ENCODE assay signal across 1 cellular context in the genomic region with DNA sequence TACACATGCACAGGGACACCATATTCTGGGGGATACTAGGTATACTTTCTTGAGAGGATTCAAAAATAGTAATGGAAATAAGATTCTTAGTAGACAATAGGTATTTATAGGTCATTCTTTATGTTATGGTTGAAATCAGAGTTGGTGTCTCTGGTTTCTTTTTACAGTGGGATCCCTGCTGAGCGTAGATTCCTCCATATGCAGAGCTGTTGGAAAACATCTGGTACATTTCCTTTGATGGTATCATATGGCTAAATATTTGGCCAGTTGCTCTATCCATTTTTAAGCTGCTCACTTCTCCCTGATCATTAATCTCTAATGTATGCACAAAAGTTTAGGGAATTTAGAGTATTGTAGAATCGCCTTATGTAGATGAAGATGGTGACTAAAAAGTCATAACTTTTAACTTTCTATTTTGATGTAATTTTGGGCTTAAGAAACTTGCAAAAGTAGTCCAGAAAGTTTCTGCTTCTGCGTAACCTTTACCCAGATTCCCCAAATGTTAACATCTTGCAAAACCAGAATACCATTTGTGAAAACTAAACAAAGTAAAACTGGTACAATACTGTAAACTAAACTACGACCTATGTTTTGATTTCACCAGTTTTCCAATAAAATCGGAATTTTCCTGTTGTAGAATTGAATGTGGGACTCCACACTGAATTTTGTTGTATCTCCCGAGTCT.
A peak's percentile ranks its signal among the peaks of the same experiment; 100 is the strongest.
TF ChIP-seq lines count a peak whose summit lies in the region.

No MANE protein-coding gene starts in this region.

TF ChIP-seq in HEK293, 187 proteins besides CTCF, POLR2A, EP300 and RAD21 (continued from another document):
- TF ChIP-seq, protein P1, sequence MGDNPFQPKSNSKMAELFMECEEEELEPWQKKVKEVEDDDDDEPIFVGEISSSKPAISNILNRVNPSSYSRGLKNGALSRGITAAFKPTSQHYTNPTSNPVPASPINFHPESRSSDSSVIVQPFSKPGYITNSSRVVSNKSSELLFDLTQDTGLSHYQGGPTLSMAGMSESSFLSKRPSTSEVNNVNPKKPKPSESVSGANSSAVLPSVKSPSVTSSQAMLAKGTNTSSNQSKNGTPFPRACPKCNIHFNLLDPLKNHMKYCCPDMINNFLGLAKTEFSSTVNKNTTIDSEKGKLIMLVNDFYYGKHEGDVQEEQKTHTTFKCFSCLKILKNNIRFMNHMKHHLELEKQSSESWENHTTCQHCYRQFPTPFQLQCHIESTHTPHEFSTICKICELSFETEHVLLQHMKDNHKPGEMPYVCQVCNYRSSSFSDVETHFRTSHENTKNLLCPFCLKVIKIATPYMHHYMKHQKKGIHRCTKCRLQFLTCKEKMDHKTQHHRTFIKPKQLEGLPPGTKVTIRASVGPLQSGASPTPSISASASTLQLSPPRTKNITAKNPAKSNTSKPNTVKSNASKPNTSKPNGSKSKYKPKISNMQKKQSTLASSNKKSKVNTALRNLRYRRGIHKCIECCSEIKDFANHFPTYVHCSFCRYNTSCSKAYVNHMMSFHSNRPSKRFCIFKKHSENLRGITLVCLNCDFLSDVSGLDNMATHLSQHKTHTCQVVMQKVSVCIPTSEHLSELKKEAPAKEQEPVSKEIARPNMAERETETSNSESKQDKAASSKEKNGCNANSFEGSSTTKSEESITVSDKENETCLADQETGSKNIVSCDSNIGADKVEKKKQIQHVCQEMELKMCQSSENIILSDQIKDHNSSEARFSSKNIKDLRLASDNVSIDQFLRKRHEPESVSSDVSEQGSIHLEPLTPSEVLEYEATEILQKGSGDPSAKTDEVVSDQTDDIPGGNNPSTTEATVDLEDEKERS (tag by site-specific recombination; IDR thresholded peaks at IDR 0.05) = no peak
- TF ChIP-seq ZNF629 (tag by site-specific recombination; IDR thresholded peaks at IDR 0.05) (no peak), KLF16 (tag by site-specific recombination; IDR thresholded peaks at IDR 0.05) (no peak), ZNF791 (tag by site-specific recombination; IDR thresholded peaks at IDR 0.05) (no peak), ZNF660 (tag by site-specific recombination; IDR thresholded peaks at IDR 0.05) (no peak), ZNF521 (tag by site-specific recombination; IDR thresholded peaks at IDR 0.05) (no peak), IKZF3 (tag by site-specific recombination; IDR thresholded peaks at IDR 0.05) (no peak), ZBTB20 (tag by site-specific recombination; IDR thresholded peaks at IDR 0.05) (no peak), ZNF398 (tag by site-specific recombination; IDR thresholded peaks at IDR 0.05) (no peak), ZXDB (tag by site-specific recombination; IDR thresholded peaks at IDR 0.05) (no peak; the same call in 1 of the 2 replicates), ZNF112 (tag by site-specific recombination; IDR thresholded peaks at IDR 0.05) (no peak), SETDB1 (IDR thresholded peaks at IDR 0.05; ENCODE audit: insufficient read length, low read length) (no peak), ZNF146 (tag by site-specific recombination; IDR thresholded peaks at IDR 0.05) (no peak), GLI2 (tag by site-specific recombination; IDR thresholded peaks at IDR 0.05; ENCODE audit: borderline replicate concordance, low read depth) (no peak), ZNF610 (tag by site-specific recombination; IDR thresholded peaks at IDR 0.05; ENCODE audit: borderline replicate concordance) (no peak), ZNF292 (tag by site-specific recombination; IDR thresholded peaks at IDR 0.05; ENCODE audit: borderline replicate concordance, low read depth) (no peak), ZNF626 (tag by site-specific recombination; IDR thresholded peaks at IDR 0.05) (no peak), ZNF274 (IDR thresholded peaks at IDR 0.05; ENCODE audit: low read length) (no peak), ZNF274 (tag by site-specific recombination; IDR thresholded peaks at IDR 0.05; ENCODE audit: borderline replicate concordance) (no peak), ZNF707 (tag by site-specific recombination; IDR thresholded peaks at IDR 0.05) (no peak)
- TF ChIP-seq, protein P2, sequence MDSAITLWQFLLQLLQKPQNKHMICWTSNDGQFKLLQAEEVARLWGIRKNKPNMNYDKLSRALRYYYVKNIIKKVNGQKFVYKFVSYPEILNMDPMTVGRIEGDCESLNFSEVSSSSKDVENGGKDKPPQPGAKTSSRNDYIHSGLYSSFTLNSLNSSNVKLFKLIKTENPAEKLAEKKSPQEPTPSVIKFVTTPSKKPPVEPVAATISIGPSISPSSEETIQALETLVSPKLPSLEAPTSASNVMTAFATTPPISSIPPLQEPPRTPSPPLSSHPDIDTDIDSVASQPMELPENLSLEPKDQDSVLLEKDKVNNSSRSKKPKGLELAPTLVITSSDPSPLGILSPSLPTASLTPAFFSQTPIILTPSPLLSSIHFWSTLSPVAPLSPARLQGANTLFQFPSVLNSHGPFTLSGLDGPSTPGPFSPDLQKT (IDR thresholded peaks at IDR 0.05; ENCODE audit: borderline replicate concordance, low read depth, low read length) = no peak
- TF ChIP-seq, protein P3, sequence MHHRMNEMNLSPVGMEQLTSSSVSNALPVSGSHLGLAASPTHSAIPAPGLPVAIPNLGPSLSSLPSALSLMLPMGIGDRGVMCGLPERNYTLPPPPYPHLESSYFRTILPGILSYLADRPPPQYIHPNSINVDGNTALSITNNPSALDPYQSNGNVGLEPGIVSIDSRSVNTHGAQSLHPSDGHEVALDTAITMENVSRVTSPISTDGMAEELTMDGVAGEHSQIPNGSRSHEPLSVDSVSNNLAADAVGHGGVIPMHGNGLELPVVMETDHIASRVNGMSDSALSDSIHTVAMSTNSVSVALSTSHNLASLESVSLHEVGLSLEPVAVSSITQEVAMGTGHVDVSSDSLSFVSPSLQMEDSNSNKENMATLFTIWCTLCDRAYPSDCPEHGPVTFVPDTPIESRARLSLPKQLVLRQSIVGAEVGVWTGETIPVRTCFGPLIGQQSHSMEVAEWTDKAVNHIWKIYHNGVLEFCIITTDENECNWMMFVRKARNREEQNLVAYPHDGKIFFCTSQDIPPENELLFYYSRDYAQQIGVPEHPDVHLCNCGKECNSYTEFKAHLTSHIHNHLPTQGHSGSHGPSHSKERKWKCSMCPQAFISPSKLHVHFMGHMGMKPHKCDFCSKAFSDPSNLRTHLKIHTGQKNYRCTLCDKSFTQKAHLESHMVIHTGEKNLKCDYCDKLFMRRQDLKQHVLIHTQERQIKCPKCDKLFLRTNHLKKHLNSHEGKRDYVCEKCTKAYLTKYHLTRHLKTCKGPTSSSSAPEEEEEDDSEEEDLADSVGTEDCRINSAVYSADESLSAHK (tag by site-specific recombination; IDR thresholded peaks at IDR 0.05) = 0 out of 2 replicates have a peak, but pooled peaks have one; percentile 30
